ENCODE assay signal across 21 cellular contexts in genomic region chr1:210321552-210321951, GRCh38. TPM values are rescaled to one million over a fixed set of nuclear protein-coding genes. Genes with fewer than 3 reads are reported as not detected.
DNase-seq lines count a peak whose midpoint lies in the region; ATAC-seq and TF ChIP-seq lines count a peak whose summit lies in the region.
"Had no signal": no experiment of that assay in that cellular context is flagged by ENCODE, and none has a peak within 500 bp of the region (broad histone marks: within the 10 kb centered on the region; RNA-seq: fewer than 3 reads in every experiment).

No MANE protein-coding gene starts in this region.

- no peak overlapping the region for H3K4me2 ChIP-seq in GM23338
- no peak overlapping the region for H3K4me2 ChIP-seq in trophoblast cell (ENCODE audit: low read length)

- H3K79me2 ChIP-seq in GM23338 (replicated peaks; ENCODE audit: insufficient read depth) (no peaks in the 10 kb centered on the region), trophoblast cell (ENCODE audit: control insufficient read depth, insufficient read depth, low read length, poor library complexity) (no peaks in the 10 kb centered on the region)

- no peak overlapping the region for H3K4me3 ChIP-seq in GM23338
- H3K4me3 ChIP-seq in RWPE2 (ENCODE audit: severe bottlenecking), result no peak overlapping the region
- no peak overlapping the region for H3K4me3 ChIP-seq in trophoblast cell (ENCODE audit: low read depth, low read length)
- no peak overlapping the region for H3K4me3 ChIP-seq in right atrium auricular region
- H3K4me3 ChIP-seq: adrenal gland, gastroesophageal sphincter, SJCRH30, thoracic aorta had no signal

- TF ChIP-seq CTCF in GM23338 (conservative IDR thresholded peaks at IDR 0.05; ENCODE audit: low read depth in 2 of 2), result no peak
- no peak for TF ChIP-seq CTCF in RWPE2 (IDR thresholded peaks at IDR 0.05; ENCODE audit: poor library complexity, severe bottlenecking)
- no peak for TF ChIP-seq CTCF in right atrium auricular region (IDR thresholded peaks at IDR 0.05)

- ATAC-seq in GM23338 (no peak), RWPE2 (ENCODE audit: low read depth) (peak; percentile 90)
- ATAC-seq: gastroesophageal sphincter; HCT116; natural killer cell; stimulated activated naive B cell treated with anti-CD40 and anti-IgM and Interleukin-4, amounts not matched to agents 10 μg/mL and 1 μg/mL and 100 μg/mL, for 72 hours had no signal

- no peaks in the 10 kb centered on the region for H4K20me1 ChIP-seq in GM23338 (replicated peaks; ENCODE audit: insufficient read depth)

- H4K8ac ChIP-seq in trophoblast cell (ENCODE audit: low read depth, low read length), result no peak overlapping the region

- no peak overlapping the region for H2BK12ac ChIP-seq in trophoblast cell (ENCODE audit: low read length)

- H3K36me3 ChIP-seq in GM23338 (ENCODE audit: insufficient read depth) (no peaks in the 10 kb centered on the region), RWPE2 (ENCODE audit: low read depth) (no peaks in the 10 kb centered on the region), trophoblast cell (ENCODE audit: control insufficient read depth in 1 of 2, insufficient read depth in 2 of 2, low read length in 2 of 2) (no peaks in the 10 kb centered on the region), right atrium auricular region (no peaks in the 10 kb centered on the region)
- H3K36me3 ChIP-seq: adrenal gland, gastroesophageal sphincter, SJCRH30, thoracic aorta had no signal

- H3K4me1 Mint-ChIP-seq in GM23338, result peaks cover 4% of the 10 kb centered on the region; the same call in 1 of the 3 replicates
- H3K4me1 Mint-ChIP-seq: natural killer cell had no signal

- H3K9me3 ChIP-seq in RWPE2 (ENCODE audit: severe bottlenecking) (no peaks in the 10 kb centered on the region), trophoblast cell (ENCODE audit: insufficient read depth, low read depth, low read length) (no peaks in the 10 kb centered on the region), right atrium auricular region (peaks cover 0 to 14% of the 10 kb centered on the region in 2 donors)
- H3K9me3 ChIP-seq: adrenal gland, gastroesophageal sphincter, SJCRH30, thoracic aorta had no signal

- no peaks in the 10 kb centered on the region for H3K9me2 ChIP-seq in GM23338 (ENCODE audit: insufficient read depth)

- no peak overlapping the region for H4K91ac ChIP-seq in trophoblast cell (ENCODE audit: low read depth, low read length)

- H3K4me3 Mint-ChIP-seq in GM23338, result no peak overlapping the region
- H3K4me3 Mint-ChIP-seq: CD4-positive, CD25-positive, alpha-beta regulatory T cell; natural killer cell; stimulated activated naive B cell treated with anti-CD40 and anti-IgM and Interleukin-4, amounts not matched to agents 10 μg/mL and 1 μg/mL and 100 μg/mL, for 72 hours had no signal

- H3K27ac ChIP-seq in GM23338 (ENCODE audit: low read depth) (no peak overlapping the region), RWPE2 (ENCODE audit: poor library complexity, severe bottlenecking) (peak overlapping the region; percentile 57), epithelial cell of prostate (peak overlapping the region; percentile 70), trophoblast cell (ENCODE audit: low read depth, low read length) (peak overlapping the region; percentile 79), right atrium auricular region (no peak overlapping the region)
- H3K27ac ChIP-seq: adrenal gland, gastroesophageal sphincter, SJCRH30, thoracic aorta had no signal

- H3F3A ChIP-seq in GM23338 (replicated peaks; ENCODE audit: low read depth), result no peaks in the 10 kb centered on the region

- H3K27me3 ChIP-seq in GM23338 (ENCODE audit: insufficient read depth) (peaks cover 12% of the 10 kb centered on the region), RWPE2 (ENCODE audit: insufficient read depth, poor library complexity, severe bottlenecking) (no peaks in the 10 kb centered on the region), trophoblast cell (ENCODE audit: insufficient read depth, low read length) (no peaks in the 10 kb centered on the region), right atrium auricular region (no peaks in the 10 kb centered on the region)
- H3K27me3 ChIP-seq: adrenal gland, gastroesophageal sphincter had no signal

- H3K18ac ChIP-seq in trophoblast cell (ENCODE audit: low read length), result no peak overlapping the region

- H3K9me3 Mint-ChIP-seq in GM23338, result peaks cover 9% of the 10 kb centered on the region; the same call in 2 of the 3 replicates

- H3K79me1 ChIP-seq in trophoblast cell (ENCODE audit: low read length), result peaks cover 4% of the 10 kb centered on the region

- DNase-seq in GM23338 (ENCODE audit: low spot score) (no peak), RWPE2 (ENCODE audit: low spot score) (peak; percentile 49), epithelial cell of prostate (ENCODE audit: low read depth, low spot score) (peak; percentile 72), trophoblast cell (peak; percentile 50 to 63), right atrium auricular region (ENCODE audit: low spot score) (no peak), GM19240 (ENCODE audit: insufficient read length, low spot score) (no peak), SK-N-DZ (ENCODE audit: low spot score) (no peak)
- DNase-seq: activated CD4-positive, alpha-beta T cell treated with anti-CD3 and anti-CD28 coated beads, Interleukin-2, amount 50 U/mL, for 48 hours; activated gamma-delta T cell; adrenal gland; CD4-positive, CD25-positive, alpha-beta regulatory T cell; dermis blood vessel endothelial cell; DMS153; mesenchymal stem cell; natural killer cell; SJCRH30; stimulated activated naive B cell treated with anti-CD40 and anti-IgM and Interleukin-4, amounts not matched to agents 10 μg/mL and 1 μg/mL and 100 μg/mL, for 72 hours; T-helper 2 cell had no signal

- H3K27ac Mint-ChIP-seq in GM23338, result no peak overlapping the region
- H3K27ac Mint-ChIP-seq: CD4-positive, CD25-positive, alpha-beta regulatory T cell; natural killer cell; stimulated activated naive B cell treated with anti-CD40 and anti-IgM and Interleukin-4, amounts not matched to agents 10 μg/mL and 1 μg/mL and 100 μg/mL, for 72 hours had no signal

- no peak overlapping the region for H3K14ac ChIP-seq in trophoblast cell (ENCODE audit: low read length)

- H3K27me3 Mint-ChIP-seq in GM23338 (ENCODE audit: insufficient read depth, low read depth, poor library complexity), result no peaks in the 10 kb centered on the region

- H2AFZ ChIP-seq in GM23338 (peak overlapping the region; percentile 83), trophoblast cell (ENCODE audit: insufficient read depth, low read length, poor library complexity) (peak overlapping the region; percentile 23)

- no peaks in the 10 kb centered on the region for H3K36me3 Mint-ChIP-seq in GM23338 (ENCODE audit: low read depth)
- H3K36me3 Mint-ChIP-seq: CD4-positive, CD25-positive, alpha-beta regulatory T cell; natural killer cell had no signal

- no peak overlapping the region for H2BK5ac ChIP-seq in trophoblast cell (ENCODE audit: low read depth, low read length, poor library complexity)

- H3K23ac ChIP-seq in trophoblast cell (ENCODE audit: low read length), result no peak overlapping the region

- no peaks in the 10 kb centered on the region; the same call in 1 of the 2 replicates for H3K4me1 ChIP-seq in GM23338 (ENCODE audit: insufficient read depth)
- peaks cover 8% of the 10 kb centered on the region for H3K4me1 ChIP-seq in RWPE2 (ENCODE audit: insufficient read depth, poor library complexity, severe bottlenecking)
- H3K4me1 ChIP-seq in trophoblast cell (ENCODE audit: control insufficient read depth in 1 of 2, insufficient read depth in 2 of 2, low read length in 2 of 2), result peaks cover 0 to 7% of the 10 kb centered on the region in 2 experiments
- H3K4me1 ChIP-seq in right atrium auricular region, result no peaks in the 10 kb centered on the region
- H3K4me1 ChIP-seq: adrenal gland, gastroesophageal sphincter, SJCRH30 had no signal

- no peak overlapping the region for H3K4ac ChIP-seq in trophoblast cell (ENCODE audit: low read depth, low read length)

- no CpG with 5 or more reads among the region's 8 CpGs for WGBS in trophoblast cell (ENCODE audit: extremely low coverage, insufficient coverage, insufficient read length)

- H2BK120ac ChIP-seq in trophoblast cell (ENCODE audit: insufficient read depth, low read length, poor library complexity), result no peak overlapping the region

- no peak overlapping the region for H4K12ac ChIP-seq in trophoblast cell (ENCODE audit: low read depth, low read length)

- no peak overlapping the region for H3K9ac ChIP-seq in trophoblast cell (ENCODE audit: low read length)

- H2AK5ac ChIP-seq in trophoblast cell (ENCODE audit: low read length), result no peak overlapping the region

RNA-seq across cellular contexts. Expression of gene HHAT, which starts 7.2 kb away (rescaled TPM):
- 0.54 and 0.66 TPM in 2 replicates for total RNA-seq in GM23338 (2014; rRNA removed; shearing (Covaris generic))
- 0.11 and 0.17 TPM in 2 replicates for polyA plus RNA-seq in GM23338 (2016; fragmentation: Nextera tagmentation; extraction: Ambion mirVana)
- polyA plus RNA-seq in trophoblast cell (2013), result 5.1 and 5.2 TPM in 2 replicates
- total RNA-seq in right atrium auricular region, result 1 to 10 TPM; 1.6 to 2.0 TPM
- 13.6 and 15.3 TPM in 2 replicates for polyA plus RNA-seq in SK-N-DZ (2014; cell fraction: cytosol; rRNA removed)
- 8.9 and 14.1 TPM in 2 replicates for polyA plus RNA-seq in SK-N-DZ (2014; cell fraction: nucleus; rRNA removed)

Comparison
In these comparisons a context has a peak if more than half of its experiments do, and no peak if none do; other contexts are left out.
1. DNase-seq: peak in RWPE2 (single experiment), epithelial cell of prostate (single experiment) and trophoblast cell (2 of 2); none in GM23338 (single experiment), right atrium auricular region (single experiment), GM19240 (single experiment) and SK-N-DZ (single experiment).
2. H3K27ac ChIP-seq: peak in RWPE2 (single experiment), epithelial cell of prostate (single experiment) and trophoblast cell (single experiment); none in GM23338 (single experiment) and right atrium auricular region (0 of 2).